Comparison of ENCODE assay signal across 31 cellular contexts in genomic region chr13:71629167-71629566, GRCh38.
"Had no signal": no experiment of that assay in that cellular context is flagged by ENCODE, and none has a peak within 500 bp of the region (broad histone marks: within the 10 kb centered on the region; RNA-seq: fewer than 3 reads in every experiment).

No MANE protein-coding gene starts in this region.

- H3K36me3 ChIP-seq: SJCRH30 had no signal

- H3K4me3 ChIP-seq: PC-9, SJCRH30, SK-N-MC had no signal

- H3K9me3 Mint-ChIP-seq: T-cell had no signal

- DNase-seq: Karpas-422, MM.1S, MV-4-11, NCI-H1092, NCI-H1105, NCI-H1417 treated with DMSO at 0.1 percent for 48 hours, NCI-H146, NCI-H1694, NCI-H187, NCI-H1930, NCI-H2029 treated with DMSO at 0.1 percent for 48 hours, NCI-H2081 treated with DMSO at 0.1 percent for 48 hours, NCI-H2107, NCI-H2171, NCI-H226, NCI-H446 treated with DMSO at 0.1 percent for 48 hours, NCI-H510A, NCI-H524, NCI-H526, NCI-H82, PC-9, SHP77, SIG-M5, SJCRH30, T-cell had no signal

- H3K27me3 ChIP-seq: SJCRH30 had no signal

- H3K4me1 Mint-ChIP-seq: T-cell had no signal

- H3K36me3 Mint-ChIP-seq: T-cell had no signal

- H3K27ac Mint-ChIP-seq: T-cell had no signal

- H3K27me3 Mint-ChIP-seq: T-cell had no signal

- ATAC-seq: Panc1, Right ventricle myocardium inferior, SK-N-SH treated with all-trans-retinoic acid at 6 μM for 48 hours, T-cell had no signal

- H3K4me3 Mint-ChIP-seq: T-cell had no signal

- H3K9me3 ChIP-seq: SJCRH30 had no signal

- H3K27ac ChIP-seq: KMS-11, PC-9, RWPE1, SJCRH30, SK-N-MC had no signal

- H3K4me1 ChIP-seq: SJCRH30 had no signal
